ENCODE assay signal across 8 cellular contexts in the genomic region with DNA sequence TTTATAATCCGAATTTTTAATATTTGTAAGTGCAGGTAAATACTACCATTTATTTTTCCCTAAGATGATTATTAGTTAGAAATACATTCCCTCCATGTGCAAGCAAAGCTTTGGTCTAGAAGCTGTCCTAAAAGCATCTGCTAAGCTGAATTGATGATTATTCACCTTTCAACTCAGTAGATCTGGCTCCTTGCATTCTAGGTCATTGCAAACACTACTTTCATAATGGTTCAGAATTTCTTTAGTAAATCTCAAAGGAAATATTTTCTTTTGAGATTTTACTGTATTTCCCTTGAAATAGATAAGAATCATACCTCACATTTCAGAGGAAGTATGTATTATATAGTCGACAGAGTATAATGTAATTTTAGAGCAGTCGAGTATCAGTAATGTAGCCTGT. TPM values are rescaled to one million over a fixed set of nuclear protein-coding genes. Genes with fewer than 3 reads are reported as not detected.
DNase-seq lines count a peak whose midpoint lies in the region; ATAC-seq and TF ChIP-seq lines count a peak whose summit lies in the region.

No MANE protein-coding gene starts in this region.

- H3K4me1 ChIP-seq in thoracic aorta (ENCODE audit: control insufficient read depth in 1 of 2, low read depth in 2 of 2), result peaks cover 32 to 40% of the 10 kb centered on the region in 2 donors

- peak overlapping the region; percentile 94 for H3K4me3 ChIP-seq in thoracic aorta

- H3K9me3 Mint-ChIP-seq in activated T-cell treated with anti-CD3 and anti-CD28 coated beads, Interleukin-2, amount 50 U/mL, for 4 hours, result no peaks in the 10 kb centered on the region
- no peaks in the 10 kb centered on the region for H3K9me3 Mint-ChIP-seq in activated naive CD4-positive, alpha-beta T cell treated with anti-CD3 and anti-CD28 coated beads, Interleukin-2, amount 50 U/mL, for 72 hours
- no peaks in the 10 kb centered on the region for H3K9me3 Mint-ChIP-seq in immature natural killer cell

- no peak for ATAC-seq in activated T-cell treated with anti-CD3 and anti-CD28 coated beads, Interleukin-2, amount 50 U/mL, for 4 hours
- ATAC-seq in activated naive CD4-positive, alpha-beta T cell treated with anti-CD3 and anti-CD28 coated beads, Interleukin-2, amount 50 U/mL, for 72 hours, result no peak
- ATAC-seq in thoracic aorta (ENCODE audit: insufficient number of reproducible peaks, low FRiP score, low read depth) (no peak), GM21367 (IDR thresholded peaks at IDR 0.05; ENCODE audit: unreplicated experiment) (no peak)

- peaks cover 49% of the 10 kb centered on the region for H3K4me1 Mint-ChIP-seq in activated T-cell treated with anti-CD3 and anti-CD28 coated beads, Interleukin-2, amount 50 U/mL, for 4 hours (ENCODE audit: low read depth)
- H3K4me1 Mint-ChIP-seq in immature natural killer cell, result peaks cover 57 to 78% of the 10 kb centered on the region in 2 donors

- H3K36me3 Mint-ChIP-seq in activated T-cell treated with anti-CD3 and anti-CD28 coated beads, Interleukin-2, amount 50 U/mL, for 4 hours (ENCODE audit: insufficient read depth), result peaks cover 4% of the 10 kb centered on the region
- peaks cover 20% of the 10 kb centered on the region in 2 donors for H3K36me3 Mint-ChIP-seq in activated naive CD4-positive, alpha-beta T cell treated with anti-CD3 and anti-CD28 coated beads, Interleukin-2, amount 50 U/mL, for 72 hours
- peaks cover 0 to 6% (median 0%) of the 10 kb centered on the region in 3 donors for H3K36me3 Mint-ChIP-seq in immature natural killer cell

- no peaks in the 10 kb centered on the region for H3K27me3 ChIP-seq in thoracic aorta (replicated peaks; ENCODE audit: insufficient read depth)

- H3K27ac ChIP-seq in thoracic aorta, result peak overlapping the region in 1 of 2 donors; percentile 94

- H3K27ac Mint-ChIP-seq in activated naive CD4-positive, alpha-beta T cell treated with anti-CD3 and anti-CD28 coated beads, Interleukin-2, amount 50 U/mL, for 72 hours, result peak overlapping the region; percentile 50 to 99
- peak overlapping the region; percentile 73 to 96 (median 85) for H3K27ac Mint-ChIP-seq in immature natural killer cell

- TF ChIP-seq CTCF in thoracic aorta (IDR thresholded peaks at IDR 0.05), result no peak

- no peaks in the 10 kb centered on the region for H3K9me3 ChIP-seq in thoracic aorta

- no peak for DNase-seq in activated T-cell treated with anti-CD3 and anti-CD28 coated beads, Interleukin-2, amount 50 U/mL, for 4 hours
- DNase-seq in activated T-cell treated with anti-CD3 and anti-CD28 coated beads, Interleukin-2, amount 50 U/mL, for 1 hour, result no peak
- no peak for DNase-seq in activated naive CD4-positive, alpha-beta T cell treated with anti-CD3 and anti-CD28 coated beads, Interleukin-2, amount 50 U/mL, for 72 hours (ENCODE audit: low spot score in 2 of 2)
- DNase-seq in immature natural killer cell (no peak), thoracic aorta (ENCODE audit: low spot score) (no peak), NCI-H446 (lab: John Stamatoyannopoulos, UW) (no peak), DMS53 (lab: John Stamatoyannopoulos, UW) (no peak)

- peak overlapping the region; percentile 71 for H3K4me3 Mint-ChIP-seq in activated T-cell treated with anti-CD3 and anti-CD28 coated beads, Interleukin-2, amount 50 U/mL, for 4 hours
- peak overlapping the region; percentile 89 to 97 (median 94) for H3K4me3 Mint-ChIP-seq in immature natural killer cell

- H3K27me3 Mint-ChIP-seq in activated T-cell treated with anti-CD3 and anti-CD28 coated beads, Interleukin-2, amount 50 U/mL, for 4 hours (ENCODE audit: low read depth), result peaks cover 3% of the 10 kb centered on the region
- H3K27me3 Mint-ChIP-seq in immature natural killer cell (ENCODE audit: low read depth in 3 of 3), result peaks cover 4 to 19% (median 13%) of the 10 kb centered on the region in 3 donors

- no peaks in the 10 kb centered on the region for H3K36me3 ChIP-seq in thoracic aorta

RNA-seq across cellular contexts. Expression of a gene that starts 2.4 kb away (rescaled TPM):
- total RNA-seq in activated T-cell treated with anti-CD3 and anti-CD28 coated beads, Interleukin-2, amount 50 U/mL, for 4 hours, result 10 to 100 TPM; 74.7 to 78.3 (median 76.1) TPM
- total RNA-seq in activated naive CD4-positive, alpha-beta T cell treated with anti-CD3 and anti-CD28 coated beads, Interleukin-2, amount 50 U/mL, for 72 hours, result 10 to 100 TPM; 66.5 to 67.2 TPM
- 10 to 100 TPM; 15.7 to 26.2 (median 16.5) TPM for polyA plus RNA-seq in immature natural killer cell
- total RNA-seq in thoracic aorta, result 10 to 100 TPM; 24.9 to 38.0 TPM
